9 cellular contexts compared by ENCODE assay signal in genomic region chr20:56412473-56412790, GRCh38. TPM values are rescaled to one million over a fixed set of nuclear protein-coding genes. Genes with fewer than 3 reads are reported as not detected.
DNase-seq lines count a peak whose midpoint lies in the region; ATAC-seq and TF ChIP-seq lines count a peak whose summit lies in the region.
"Had no signal": no experiment of that assay in that cellular context is flagged by ENCODE, and none has a peak within 500 bp of the region (broad histone marks: within the 10 kb centered on the region; RNA-seq: fewer than 3 reads in every experiment).

No MANE protein-coding gene starts in this region.

- peaks cover 5% of the 10 kb centered on the region for H3K4me1 ChIP-seq in Loucy (ENCODE audit: insufficient read depth, low read length, poor library complexity, severe bottlenecking)

- POLR2A ChIA-PET in naive thymus-derived CD8-positive, alpha-beta T cell (lab: Charles Lee) = interaction anchor here (1.0 to 3.2 kb wide), 14 partner anchors 10 to 59 kb away, joined by 3 to 34 read pairs (median 4); partner anchors contain the start of genes AURKA, CSTF1, FAM210B and RTF2

- H3K9me2 ChIP-seq in Loucy (replicated peaks; ENCODE audit: low read depth, low read length) = no peaks in the 10 kb centered on the region

- peak overlapping the region; percentile 88 to 98 (median 94) for H3K4me3 Mint-ChIP-seq in naive thymus-derived CD8-positive, alpha-beta T cell

- no peak overlapping the region for H3K9ac ChIP-seq in Loucy (ENCODE audit: low read depth, low read length, poor library complexity, severe bottlenecking)

- no peak overlapping the region for H2AFZ ChIP-seq in Loucy (ENCODE audit: low read length)

- peaks cover 0 to 12% (median 4%) of the 10 kb centered on the region in 3 donors for H3K36me3 Mint-ChIP-seq in naive thymus-derived CD8-positive, alpha-beta T cell

- TF ChIP-seq CTCF in AG10803 (conservative IDR thresholded peaks at IDR 0.05; ENCODE audit: low read length) = no peak
- TF ChIP-seq CTCF in Loucy (conservative IDR thresholded peaks at IDR 0.05; ENCODE audit: low read length) = no peak
- no peak for TF ChIP-seq CTCF in choroid plexus epithelial cell (conservative IDR thresholded peaks at IDR 0.05; ENCODE audit: low read depth, low read length)
- no peak for TF ChIP-seq CTCF in GM10266 (IDR thresholded peaks at IDR 0.05; ENCODE audit: control insufficient read depth, insufficient read depth, low read depth, missing control alignments)

- H3K9me3 Mint-ChIP-seq in naive thymus-derived CD8-positive, alpha-beta T cell = no peaks in the 10 kb centered on the region

- DNase-seq in AG10803 (ENCODE audit: low read depth) = no peak
- no peak for DNase-seq in choroid plexus epithelial cell (ENCODE audit: low read depth)
- DNase-seq in naive thymus-derived CD8-positive, alpha-beta T cell = no peak
- DNase-seq in GM10266 (ENCODE audit: extremely low spot score) = no peak
- no peak for DNase-seq in Ammon's horn (ENCODE audit: low spot score)
- no peak for DNase-seq in NCI-H1417 treated with DMSO at 0.1 percent for 48 hours (lab: John Stamatoyannopoulos, UW)
- DNase-seq in activated effector memory CD4-positive, alpha-beta T cell treated with anti-CD3 and anti-CD28 coated beads, Interleukin-2, amount 50 U/mL, for 16 hours = no peak
- DNase-seq: trophoblast cell had no signal

- H3K4me3 ChIP-seq in AG10803 (ENCODE audit: low read length) (peak overlapping the region; percentile 26; the same call in 1 of the 2 replicates), Loucy (ENCODE audit: low read length, poor library complexity, severe bottlenecking) (peak overlapping the region; percentile 58), choroid plexus epithelial cell (ENCODE audit: low read depth, low read length) (peak overlapping the region; percentile 62)

- H3F3A ChIP-seq in Loucy (ENCODE audit: low read depth) = no peaks in the 10 kb centered on the region

- H4K20me1 ChIP-seq in Loucy (ENCODE audit: insufficient read depth, low read length, poor library complexity, severe bottlenecking) = no peaks in the 10 kb centered on the region

- H3K36me3 ChIP-seq in Loucy (ENCODE audit: insufficient read depth, low read length) = peaks cover 9% of the 10 kb centered on the region; the same call in 1 of the 2 replicates

- H3K27me3 ChIP-seq in Loucy (ENCODE audit: insufficient read depth, low read length, poor library complexity, severe bottlenecking) = no peaks in the 10 kb centered on the region

- H3K79me2 ChIP-seq in Loucy (ENCODE audit: insufficient read depth, low read length) = no peaks in the 10 kb centered on the region

- no peaks in the 10 kb centered on the region for H3K9me3 ChIP-seq in Loucy (ENCODE audit: insufficient read depth, low read depth, low read length)

- H3K27ac Mint-ChIP-seq in naive thymus-derived CD8-positive, alpha-beta T cell = peak overlapping the region; percentile 94 to 99 (median 98)

- no peak for ATAC-seq in naive thymus-derived CD8-positive, alpha-beta T cell

- peak overlapping the region; percentile 55 for H3K4me2 ChIP-seq in Loucy (ENCODE audit: low read depth, low read length, poor library complexity, severe bottlenecking)

- no peaks in the 10 kb centered on the region for H3K27me3 Mint-ChIP-seq in naive thymus-derived CD8-positive, alpha-beta T cell

- H3K4me1 Mint-ChIP-seq in naive thymus-derived CD8-positive, alpha-beta T cell = peaks cover 31 to 68% (median 67%) of the 10 kb centered on the region in 4 donors

RNA-seq across cellular contexts. Expression of gene CASS4, which starts 0.4 kb away (rescaled TPM):
- 10 to 100 TPM; 11.6 to 12.9 TPM for total RNA-seq in naive thymus-derived CD8-positive, alpha-beta T cell
- polyA plus RNA-seq in naive thymus-derived CD8-positive, alpha-beta T cell = 10 to 100 TPM in 1 of 3 donors, 1 to 10 TPM in 2; 5.5 to 11.2 (median 7.1) TPM

RNA-seq across cellular contexts. Expression of gene CSTF1, which starts 20.0 kb away (rescaled TPM):
- total RNA-seq in naive thymus-derived CD8-positive, alpha-beta T cell = 10 to 100 TPM; 43.7 to 52.8 TPM
- polyA plus RNA-seq in naive thymus-derived CD8-positive, alpha-beta T cell = 10 to 100 TPM; 27.2 to 33.3 (median 27.7) TPM

RNA-seq across cellular contexts. Expression of gene AURKA, which starts 20.4 kb away (rescaled TPM):
- total RNA-seq in naive thymus-derived CD8-positive, alpha-beta T cell = 1 to 10 TPM in 1 of 2 experiments, under 1 TPM in 1; 0.85 to 1.3 TPM
- polyA plus RNA-seq in naive thymus-derived CD8-positive, alpha-beta T cell = under 1 TPM; 0.19 to 0.50 (median 0.44) TPM

RNA-seq across cellular contexts. Expression of gene FAM210B, which starts 53.7 kb away (rescaled TPM):
- 10 to 100 TPM; 25.2 to 27.8 TPM for total RNA-seq in naive thymus-derived CD8-positive, alpha-beta T cell
- 10 to 100 TPM; 26.7 to 32.9 (median 27.8) TPM for polyA plus RNA-seq in naive thymus-derived CD8-positive, alpha-beta T cell

RNA-seq across cellular contexts. Expression of gene RTF2, which starts 56.0 kb away (rescaled TPM):
- 10 to 100 TPM; 65.1 to 69.0 TPM for total RNA-seq in naive thymus-derived CD8-positive, alpha-beta T cell
- polyA plus RNA-seq in naive thymus-derived CD8-positive, alpha-beta T cell = 100 to 1,000 TPM; 121 to 147 (median 138) TPM
